Comparison of ENCODE assay signal across 17 cellular contexts in genomic region chrX:10008483-10009056, GRCh38. TPM values are rescaled to one million over a fixed set of nuclear protein-coding genes. Genes with fewer than 3 reads are reported as not detected.
"Had no signal": no experiment of that assay in that cellular context is flagged by ENCODE, and none has a peak within 500 bp of the region (broad histone marks: within the 10 kb centered on the region; RNA-seq: fewer than 3 reads in every experiment).

No MANE protein-coding gene starts in this region.

- H3K27me3 ChIP-seq: colonic mucosa, right atrium auricular region, testis had no signal

- H3K27ac Mint-ChIP-seq: activated CD8-positive, alpha-beta T cell treated with anti-CD3 and anti-CD28 coated beads for 36 hours; activated T-cell treated with anti-CD3 and anti-CD28 coated beads, Interleukin-2, amount 50 U/mL, for 72 hours; immature natural killer cell; natural killer cell had no signal

- H3K36me3 Mint-ChIP-seq: immature natural killer cell, natural killer cell, T-cell had no signal

- H3K4me1 ChIP-seq: colonic mucosa, testis had no signal

- H3K4me3 Mint-ChIP-seq: activated CD8-positive, alpha-beta T cell treated with anti-CD3 and anti-CD28 coated beads for 36 hours; activated T-cell treated with anti-CD3 and anti-CD28 coated beads, Interleukin-2, amount 50 U/mL, for 72 hours; immature natural killer cell; natural killer cell; T-cell had no signal

- FAIRE-seq: urothelium cell line had no signal

- DNase-seq: activated CD4-positive, alpha-beta T cell treated with anti-CD3 and anti-CD28 coated beads for 4 hours; activated CD8-positive, alpha-beta memory T cell treated with anti-CD3 and anti-CD28 coated beads, Interleukin-2, amount 50 U/mL, for 4 hours; activated CD8-positive, alpha-beta T cell treated with anti-CD3 and anti-CD28 coated beads for 36 hours; activated naive CD4-positive, alpha-beta T cell; activated T-cell treated with anti-CD3 and anti-CD28 coated beads, Interleukin-2, amount 50 U/mL, for 72 hours; caudate nucleus; colonic mucosa; immature natural killer cell; left colon; natural killer cell; posterior cingulate gyrus; stimulated activated naive CD8-positive, alpha-beta T cell treated with anti-CD3 and anti-CD28 coated beads, Interleukin-15, Interleukin-2, amounts not matched to agents 100 U/mL and 50 U/mL, for 24 hours; T-cell; testis had no signal

- H3K36me3 ChIP-seq: colonic mucosa, right atrium auricular region had no signal

- H3K9me3 Mint-ChIP-seq: activated CD8-positive, alpha-beta T cell treated with anti-CD3 and anti-CD28 coated beads for 36 hours; activated T-cell treated with anti-CD3 and anti-CD28 coated beads, Interleukin-2, amount 50 U/mL, for 72 hours; immature natural killer cell; natural killer cell; T-cell had no signal

- H3K27ac ChIP-seq: colonic mucosa, right atrium auricular region, testis had no signal

- H3K4me3 ChIP-seq: colonic mucosa, right atrium auricular region, testis had no signal

- H3K9me3 ChIP-seq: colonic mucosa, right atrium auricular region, testis had no signal

- ATAC-seq: activated CD8-positive, alpha-beta T cell treated with anti-CD3 and anti-CD28 coated beads for 36 hours; activated T-cell treated with anti-CD3 and anti-CD28 coated beads, Interleukin-2, amount 50 U/mL, for 72 hours; left colon; natural killer cell; stimulated activated naive CD8-positive, alpha-beta T cell treated with anti-CD3 and anti-CD28 coated beads, Interleukin-15, Interleukin-2, amounts not matched to agents 100 U/mL and 50 U/mL, for 24 hours; T-cell had no signal

RNA-seq across cellular contexts. Expression of gene CLDN34, which starts 41.4 kb away (rescaled TPM):
- total RNA-seq: activated CD8-positive, alpha-beta T cell treated with anti-CD3 and anti-CD28 coated beads for 36 hours; activated T-cell treated with anti-CD3 and anti-CD28 coated beads, Interleukin-2, amount 50 U/mL, for 72 hours; fibroblast of villous mesenchyme; natural killer cell; right atrium auricular region; T-cell had no signal
